ENCODE assay signal across 11 cellular contexts in the genomic region with DNA sequence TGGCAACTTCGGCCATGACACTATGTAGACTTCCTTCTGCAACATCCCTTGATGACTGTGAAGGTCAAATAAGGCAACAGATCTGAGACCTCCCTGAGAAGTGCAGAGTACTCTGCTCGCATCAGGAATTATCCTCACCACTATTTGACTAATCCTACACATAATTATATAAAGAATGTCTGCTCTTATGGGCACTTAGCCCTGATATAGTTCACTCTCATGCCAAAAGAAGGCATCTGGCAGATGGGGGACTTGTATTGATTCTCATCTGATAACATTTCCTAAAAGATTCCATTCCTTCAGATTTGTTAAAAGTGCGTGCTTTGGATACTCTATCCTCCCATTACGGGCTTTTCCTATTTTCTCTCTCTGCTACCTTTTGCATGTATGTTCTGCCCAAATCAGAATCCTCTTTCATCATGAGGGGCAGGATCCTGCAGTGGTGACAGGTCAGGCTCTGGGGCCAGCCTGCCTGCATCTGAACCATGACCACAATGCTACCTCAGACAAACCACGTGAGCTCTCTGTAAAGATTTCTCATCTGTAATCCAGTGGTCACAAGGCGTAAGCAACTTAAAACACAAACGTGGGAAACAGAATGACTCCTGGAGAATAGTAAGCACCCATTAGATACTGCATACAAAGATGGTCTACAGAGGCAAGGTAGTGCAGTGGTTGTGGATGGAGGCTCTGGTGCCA.
DNase-seq lines count a peak whose midpoint lies in the region; ATAC-seq and TF ChIP-seq lines count a peak whose summit lies in the region.
"Had no signal": no experiment of that assay in that cellular context is flagged by ENCODE, and none has a peak within 500 bp of the region (broad histone marks: within the 10 kb centered on the region; RNA-seq: fewer than 3 reads in every experiment).

No MANE protein-coding gene starts in this region.

- H3K4me3 Mint-ChIP-seq in activated T-cell treated with anti-CD3 and anti-CD28 coated beads, Interleukin-2, amount 50 U/mL, for 24 hours = no peak overlapping the region
- H3K4me3 Mint-ChIP-seq in activated T-helper 2 cell treated with anti-CD3 and anti-CD28 coated beads, Interferon-gamma antibody, Interleukin-2, Interleukin-4, amounts not matched to agents 10 μg/mL and 5 μg/mL and 100 μg/mL, durations not matched to agents 14 hours and 24 hours and 36 hours (ENCODE audit: low read depth) = no peak overlapping the region
- H3K4me3 Mint-ChIP-seq in endothelial cell (ENCODE audit: unreplicated experiment) = no peak overlapping the region
- H3K4me3 Mint-ChIP-seq: mesothelial cell of epicardium had no signal

- H3K27me3 Mint-ChIP-seq in activated T-cell treated with anti-CD3 and anti-CD28 coated beads, Interleukin-2, amount 50 U/mL, for 24 hours = no peaks in the 10 kb centered on the region
- H3K27me3 Mint-ChIP-seq in activated T-helper 2 cell treated with anti-CD3 and anti-CD28 coated beads, Interferon-gamma antibody, Interleukin-2, Interleukin-4, amounts not matched to agents 10 μg/mL and 5 μg/mL and 100 μg/mL, durations not matched to agents 14 hours and 24 hours and 36 hours (ENCODE audit: low read depth) = no peaks in the 10 kb centered on the region
- H3K27me3 Mint-ChIP-seq in endothelial cell (ENCODE audit: unreplicated experiment) = no peaks in the 10 kb centered on the region

- H3K4me1 Mint-ChIP-seq in activated T-cell treated with anti-CD3 and anti-CD28 coated beads, Interleukin-2, amount 50 U/mL, for 24 hours (ENCODE audit: low read depth) = peaks cover 91% of the 10 kb centered on the region
- peaks cover 65% of the 10 kb centered on the region for H3K4me1 Mint-ChIP-seq in activated T-helper 2 cell treated with anti-CD3 and anti-CD28 coated beads, Interferon-gamma antibody, Interleukin-2, Interleukin-4, amounts not matched to agents 10 μg/mL and 5 μg/mL and 100 μg/mL, durations not matched to agents 14 hours and 24 hours and 36 hours (ENCODE audit: low read depth)
- H3K4me1 Mint-ChIP-seq in endothelial cell (ENCODE audit: unreplicated experiment) = peaks cover 7% of the 10 kb centered on the region

- H3K9me3 Mint-ChIP-seq in activated T-cell treated with anti-CD3 and anti-CD28 coated beads, Interleukin-2, amount 50 U/mL, for 24 hours = peaks cover 3% of the 10 kb centered on the region
- peaks cover 6% of the 10 kb centered on the region for H3K9me3 Mint-ChIP-seq in activated T-helper 2 cell treated with anti-CD3 and anti-CD28 coated beads, Interferon-gamma antibody, Interleukin-2, Interleukin-4, amounts not matched to agents 10 μg/mL and 5 μg/mL and 100 μg/mL, durations not matched to agents 14 hours and 24 hours and 36 hours
- H3K9me3 Mint-ChIP-seq in endothelial cell (ENCODE audit: unreplicated experiment) = no peaks in the 10 kb centered on the region
- H3K9me3 Mint-ChIP-seq: mesothelial cell of epicardium had no signal

- H3K27ac Mint-ChIP-seq in activated T-cell treated with anti-CD3 and anti-CD28 coated beads, Interleukin-2, amount 50 U/mL, for 24 hours = peak overlapping the region; percentile 93
- H3K27ac Mint-ChIP-seq in activated T-helper 2 cell treated with anti-CD3 and anti-CD28 coated beads, Interferon-gamma antibody, Interleukin-2, Interleukin-4, amounts not matched to agents 10 μg/mL and 5 μg/mL and 100 μg/mL, durations not matched to agents 14 hours and 24 hours and 36 hours = peak overlapping the region; percentile 82
- H3K27ac Mint-ChIP-seq in endothelial cell (ENCODE audit: unreplicated experiment) = no peak overlapping the region
- H3K27ac Mint-ChIP-seq: mesothelial cell of epicardium had no signal

- H3K4me3 ChIP-seq in retinal pigment epithelial cell (ENCODE audit: low read length) = no peak overlapping the region
- H3K4me3 ChIP-seq: HAP-1 had no signal

- no peak for ATAC-seq in GM19397 (IDR thresholded peaks at IDR 0.05; ENCODE audit: unreplicated experiment)

- H3K36me3 Mint-ChIP-seq in activated T-cell treated with anti-CD3 and anti-CD28 coated beads, Interleukin-2, amount 50 U/mL, for 24 hours (ENCODE audit: low read depth) = peaks cover 81% of the 10 kb centered on the region
- H3K36me3 Mint-ChIP-seq in activated T-helper 2 cell treated with anti-CD3 and anti-CD28 coated beads, Interferon-gamma antibody, Interleukin-2, Interleukin-4, amounts not matched to agents 10 μg/mL and 5 μg/mL and 100 μg/mL, durations not matched to agents 14 hours and 24 hours and 36 hours (ENCODE audit: low read depth) = peaks cover 77% of the 10 kb centered on the region
- H3K36me3 Mint-ChIP-seq in endothelial cell (ENCODE audit: low read depth, unreplicated experiment) = no peaks in the 10 kb centered on the region

- TF ChIP-seq CTCF in retinal pigment epithelial cell (conservative IDR thresholded peaks at IDR 0.05; ENCODE audit: low read depth, low read length) (no peak), endothelial cell (IDR thresholded peaks at IDR 0.05; ENCODE audit: unreplicated experiment) (no peak)

- intact Hi-C loops in activated T-helper 2 cell treated with anti-CD3 and anti-CD28 coated beads, Interferon-gamma antibody, Interleukin-2, Interleukin-4, amounts not matched to agents 10 μg/mL and 5 μg/mL and 100 μg/mL, durations not matched to agents 14 hours and 24 hours and 36 hours (cut with micrococcal nuclease) = loop anchor here (5.0 kb wide), 4 partner anchors 76 to 449 kb away; no protein-coding TSS in a partner anchor

- no peak for DNase-seq in activated T-cell treated with anti-CD3 and anti-CD28 coated beads, Interleukin-2, amount 50 U/mL, for 24 hours
- DNase-seq in activated T-cell treated with anti-CD3 and anti-CD28 coated beads, Interleukin-2, amount 50 U/mL, for 1 hour = no peak
- peak; percentile 57 for DNase-seq in NCI-H82 treated with DMSO at 0.1 percent for 48 hours (lab: John Stamatoyannopoulos, UW; ENCODE audit: unreplicated experiment)
- no peak for DNase-seq in activated T-helper 2 cell treated with anti-CD3 and anti-CD28 coated beads, Interferon-gamma antibody, Interleukin-2, Interleukin-4, amounts not matched to agents 10 μg/mL and 5 μg/mL and 100 μg/mL, durations not matched to agents 14 hours and 24 hours and 36 hours (ENCODE audit: low spot score)
- DNase-seq in retinal pigment epithelial cell (ENCODE audit: low read depth) = peak; percentile 48
- no peak for DNase-seq in endothelial cell (ENCODE audit: low spot score)
- no peak for DNase-seq in stimulated activated CD4-positive, alpha-beta T cell treated with anti-CD3 and anti-CD28 coated beads, Interleukin-12 subunit alpha, Interleukin-12 subunit beta, amount 100 ng/mL, for 4 hours
- DNase-seq: NCI-H1417 treated with DMSO at 0.1 percent for 48 hours had no signal

Comparison
In these comparisons a context has a peak if more than half of its experiments do, and no peak if none do; other contexts are left out.
1. DNase-seq: peak in NCI-H82 treated with DMSO at 0.1 percent for 48 hours (single experiment) and retinal pigment epithelial cell (single experiment); none in activated T-cell treated with anti-CD3 and anti-CD28 coated beads, Interleukin-2, amount 50 U/mL, for 24 hours (single experiment), activated T-cell treated with anti-CD3 and anti-CD28 coated beads, Interleukin-2, amount 50 U/mL, for 1 hour (single experiment), activated T-helper 2 cell treated with anti-CD3 and anti-CD28 coated beads, Interferon-gamma antibody, Interleukin-2, Interleukin-4, amounts not matched to agents 10 μg/mL and 5 μg/mL and 100 μg/mL, durations not matched to agents 14 hours and 24 hours and 36 hours (single experiment), endothelial cell (single experiment) and stimulated activated CD4-positive, alpha-beta T cell treated with anti-CD3 and anti-CD28 coated beads, Interleukin-12 subunit alpha, Interleukin-12 subunit beta, amount 100 ng/mL, for 4 hours (single experiment).